16 cellular contexts compared by ENCODE assay signal in genomic region chr17:14845562-14846335, GRCh38.
DNase-seq lines count a peak whose midpoint lies in the region; ATAC-seq and TF ChIP-seq lines count a peak whose summit lies in the region.
"Had no signal": no experiment of that assay in that cellular context is flagged by ENCODE, and none has a peak within 500 bp of the region (broad histone marks: within the 10 kb centered on the region; RNA-seq: fewer than 3 reads in every experiment).

No MANE protein-coding gene starts in this region.

- H3K27me3 ChIP-seq in IMR-90 (ENCODE audit: control insufficient read depth, insufficient read depth, low read length) (no peaks in the 10 kb centered on the region), suprapubic skin (no peaks in the 10 kb centered on the region)
- H3K27me3 ChIP-seq: BLaER1 treated with 17β-estradiol and CSF1 and Interleukin-3, amounts not matched to agents 10 nM and 100 nM; colonic mucosa; thyroid gland had no signal

- H2BK15ac ChIP-seq in IMR-90 (ENCODE audit: low read depth, low read length), result peak overlapping the region; percentile 54; the same call in 2 of the 3 replicates

- TF ChIP-seq EP300 in suprapubic skin (IDR thresholded peaks at IDR 0.05), result no peak

- no peak overlapping the region for H4K5ac ChIP-seq in IMR-90 (ENCODE audit: low read depth, low read length)

- dilution Hi-C loops in IMR-90 (cut with HindIII; ENCODE audit: low sequenced_read_pairs, unreplicated experiment), result no loop called here

- H3K4me1 ChIP-seq in IMR-90 (ENCODE audit: control insufficient read depth, insufficient read depth, low read length) (peaks cover 5% of the 10 kb centered on the region), suprapubic skin (peaks cover 11% of the 10 kb centered on the region)
- H3K4me1 ChIP-seq: BLaER1 treated with 17β-estradiol and CSF1 and Interleukin-3, amounts not matched to agents 10 nM and 100 nM; colonic mucosa; thyroid gland had no signal

- in situ Hi-C loops in IMR-90 (cut with MboI; ENCODE audit: low sequenced_read_pairs), result loop anchor here (10.0 kb wide), 1 partner anchor 111 kb away; no protein-coding TSS in a partner anchor

- H3K79me1 ChIP-seq in IMR-90 (ENCODE audit: low read depth in 1 of 2, low read length in 2 of 2), result no peaks in the 10 kb centered on the region

- no peak overlapping the region for H2AK9ac ChIP-seq in IMR-90 (replicated peaks; ENCODE audit: low read depth, low read length, poor library complexity)

- peak overlapping the region; percentile 86 for H2BK20ac ChIP-seq in IMR-90 (ENCODE audit: low read depth, low read length)

- no peak overlapping the region for H3K9ac ChIP-seq in IMR-90 (ENCODE audit: low read depth, low read length)
- H3K9ac ChIP-seq: BLaER1 treated with 17β-estradiol and CSF1 and Interleukin-3, amounts not matched to agents 10 nM and 100 nM had no signal

- no peak overlapping the region for H3K18ac ChIP-seq in IMR-90 (ENCODE audit: low read depth, low read length)

- peak overlapping the region; percentile 25; the same call in 1 of the 2 replicates for H4K91ac ChIP-seq in IMR-90 (ENCODE audit: insufficient read depth, low read depth, low read length)

- H3K27ac ChIP-seq in IMR-90 (ENCODE audit: insufficient read depth, low read length) (no peak overlapping the region), suprapubic skin (peak overlapping the region; percentile 23)
- H3K27ac ChIP-seq: BLaER1 treated with 17β-estradiol and CSF1 and Interleukin-3, amounts not matched to agents 10 nM and 100 nM; colonic mucosa; thyroid gland had no signal

- no peak overlapping the region for H3K4me2 ChIP-seq in IMR-90 (ENCODE audit: low read depth, low read length)
- H3K4me2 ChIP-seq: BLaER1 treated with 17β-estradiol and CSF1 and Interleukin-3, amounts not matched to agents 10 nM and 100 nM had no signal

- TF ChIP-seq RAD21 in IMR-90 (IDR thresholded peaks at IDR 0.05; ENCODE audit: low read length), result no peak

- TF ChIP-seq POLR2A in IMR-90 (IDR thresholded peaks at IDR 0.05; ENCODE audit: low read depth, low read length) (no peak), suprapubic skin (IDR thresholded peaks at IDR 0.05) (no peak)

- WGBS in IMR-90 (ENCODE audit: extremely low coverage in 2 of 2, insufficient read length in 1 of 2), 2 experiments, result no CpG with 5 or more reads among the region's 8 CpGs
- WGBS in suprapubic skin, result 23% methylated on average over 8 of the region's 8 CpGs

- peak overlapping the region; percentile 40; the same call in 1 of the 2 replicates for H3K23ac ChIP-seq in IMR-90 (ENCODE audit: low read depth, low read length)

- no peak overlapping the region for H3K56ac ChIP-seq in IMR-90 (ENCODE audit: extremely low read depth, insufficient read depth, low read length)

- 0 out of 2 replicates have a peak overlapping the region, but pooled peaks have one; percentile 29 for H3K4ac ChIP-seq in IMR-90 (ENCODE audit: low read depth, low read length)

- H2BK120ac ChIP-seq in IMR-90 (ENCODE audit: low read depth, low read length), result peak overlapping the region; percentile 74

- DNase-seq in IMR-90 (peak; percentile 18), amniotic epithelial cell (ENCODE audit: low read depth) (peak; percentile 17), foreskin fibroblast (peak; percentile 37 to 56), suprapubic skin (ENCODE audit: low spot score in 2 of 2) (no peak), OCI-M1 (lab: John Stamatoyannopoulos, UW) (no peak)
- DNase-seq: activated CD4-positive, alpha-beta T cell treated with anti-CD3 and anti-CD28 coated beads for 4 hours; colonic mucosa; glutamatergic neuron; H7; naive thymus-derived CD8-positive, alpha-beta T cell; NCI-H2107; NCI-H526 treated with DMSO at 0.1 percent for 48 hours; thyroid gland had no signal

- no peak overlapping the region; a peak in 1 of 4 replicates for H4K8ac ChIP-seq in IMR-90 (ENCODE audit: low read depth in 2 of 2, low read length in 2 of 2)

- no peaks in the 10 kb centered on the region for H4K20me1 ChIP-seq in IMR-90 (ENCODE audit: insufficient read depth, low read length)
- H4K20me1 ChIP-seq: BLaER1 treated with 17β-estradiol and CSF1 and Interleukin-3, amounts not matched to agents 10 nM and 100 nM had no signal

- H3K14ac ChIP-seq in IMR-90 (replicated peaks; ENCODE audit: low read depth, low read length), result peak overlapping the region; percentile 49; the same call in 1 of the 2 replicates

- no peak overlapping the region for H2BK5ac ChIP-seq in IMR-90 (ENCODE audit: low read depth, low read length, poor library complexity, severe bottlenecking)

- H3K4me3 ChIP-seq in IMR-90 (ENCODE audit: insufficient read depth, low read depth, low read length), result no peak overlapping the region
- no peak overlapping the region for H3K4me3 ChIP-seq in foreskin fibroblast (ENCODE audit: low read depth in 1 of 2, low read length in 2 of 2)
- no peak overlapping the region for H3K4me3 ChIP-seq in suprapubic skin
- H3K4me3 ChIP-seq: BLaER1 treated with 17β-estradiol and CSF1 and Interleukin-3, amounts not matched to agents 10 nM and 100 nM; colonic mucosa; thyroid gland had no signal

- TF ChIP-seq CTCF in IMR-90 (conservative IDR thresholded peaks at IDR 0.05; ENCODE audit: low read depth, low read length), result no peak
- TF ChIP-seq CTCF in foreskin fibroblast (IDR thresholded peaks at IDR 0.05; ENCODE audit: low read depth, low read length), result no peak
- TF ChIP-seq CTCF in suprapubic skin (IDR thresholded peaks at IDR 0.05), result no peak

- no TSS peak for BruUV-seq in IMR-90 (replicated peaks; lab: Mats Ljungman, UMichigan)

- H3K36me3 ChIP-seq in IMR-90 (ENCODE audit: control insufficient read depth, insufficient read depth, low read length) (no peaks in the 10 kb centered on the region), suprapubic skin (no peaks in the 10 kb centered on the region)
- H3K36me3 ChIP-seq: BLaER1 treated with 17β-estradiol and CSF1 and Interleukin-3, amounts not matched to agents 10 nM and 100 nM; colonic mucosa; thyroid gland had no signal

- CTCF ChIA-PET in IMR-90 (lab: Yijun Ruan, JAX), result no interaction called here

- ATAC-seq in IMR-90 (ENCODE audit: low read depth) (peak; percentile 69), GM19324 (IDR thresholded peaks at IDR 0.05; ENCODE audit: low FRiP score, unreplicated experiment) (no peak), GM21360 (IDR thresholded peaks at IDR 0.05; ENCODE audit: unreplicated experiment) (no peak)
- ATAC-seq: naive thymus-derived CD8-positive, alpha-beta T cell had no signal

- intact Hi-C loops in IMR-90 (cut with micrococcal nuclease), result no loop called here

- POLR2A ChIA-PET in IMR-90 (lab: Charles Lee; ENCODE audit: unreplicated experiment), result no interaction called here

- peak overlapping the region; percentile 26 for H2AFZ ChIP-seq in IMR-90 (replicated peaks; ENCODE audit: low read length, poor library complexity)

- H3K9me1 ChIP-seq in IMR-90 (ENCODE audit: insufficient read depth, low read length), result peaks cover 5% of the 10 kb centered on the region; the same call in 1 of the 2 replicates

- H3K9me3 ChIP-seq in IMR-90 (ENCODE audit: control insufficient read depth, insufficient read depth, low read length), result no peaks in the 10 kb centered on the region
- H3K9me3 ChIP-seq in suprapubic skin, result no peaks in the 10 kb centered on the region
- H3K9me3 ChIP-seq: colonic mucosa, thyroid gland had no signal

- H2AK5ac ChIP-seq in IMR-90 (ENCODE audit: low read depth, low read length), result no peak overlapping the region

TF ChIP-seq in IMR-90, 13 proteins besides CTCF, POLR2A, EP300 and RAD21:
- TF ChIP-seq FOS (IDR thresholded peaks at IDR 0.05; ENCODE audit: low read depth, low read length), result no peak
- TF ChIP-seq MXI1 (IDR thresholded peaks at IDR 0.05; ENCODE audit: borderline replicate concordance, low read depth, low read length), result no peak
- TF ChIP-seq CHD1 (IDR thresholded peaks at IDR 0.05; ENCODE audit: low read depth, low read length), result no peak
- no peak for TF ChIP-seq RCOR1 (IDR thresholded peaks at IDR 0.05; ENCODE audit: insufficient replicate concordance, low read length)
- no peak for TF ChIP-seq CEBPB (IDR thresholded peaks at IDR 0.05; ENCODE audit: low read depth, low read length)
- no peak for TF ChIP-seq NFE2L2 (IDR thresholded peaks at IDR 0.05; ENCODE audit: low read depth, low read length)
- TF ChIP-seq MAZ (IDR thresholded peaks at IDR 0.05; ENCODE audit: borderline replicate concordance, low read depth, low read length), result no peak
- TF ChIP-seq, protein P1, sequence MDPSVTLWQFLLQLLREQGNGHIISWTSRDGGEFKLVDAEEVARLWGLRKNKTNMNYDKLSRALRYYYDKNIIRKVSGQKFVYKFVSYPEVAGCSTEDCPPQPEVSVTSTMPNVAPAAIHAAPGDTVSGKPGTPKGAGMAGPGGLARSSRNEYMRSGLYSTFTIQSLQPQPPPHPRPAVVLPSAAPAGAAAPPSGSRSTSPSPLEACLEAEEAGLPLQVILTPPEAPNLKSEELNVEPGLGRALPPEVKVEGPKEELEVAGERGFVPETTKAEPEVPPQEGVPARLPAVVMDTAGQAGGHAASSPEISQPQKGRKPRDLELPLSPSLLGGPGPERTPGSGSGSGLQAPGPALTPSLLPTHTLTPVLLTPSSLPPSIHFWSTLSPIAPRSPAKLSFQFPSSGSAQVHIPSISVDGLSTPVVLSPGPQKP (IDR thresholded peaks at IDR 0.05; ENCODE audit: borderline replicate concordance, low read depth, low read length), result no peak
- TF ChIP-seq MAFK (IDR thresholded peaks at IDR 0.05; ENCODE audit: low read depth, low read length), result no peak
- TF ChIP-seq RFX5 (IDR thresholded peaks at IDR 0.05; ENCODE audit: low read depth, low read length), result no peak
- TF ChIP-seq, protein P2, sequence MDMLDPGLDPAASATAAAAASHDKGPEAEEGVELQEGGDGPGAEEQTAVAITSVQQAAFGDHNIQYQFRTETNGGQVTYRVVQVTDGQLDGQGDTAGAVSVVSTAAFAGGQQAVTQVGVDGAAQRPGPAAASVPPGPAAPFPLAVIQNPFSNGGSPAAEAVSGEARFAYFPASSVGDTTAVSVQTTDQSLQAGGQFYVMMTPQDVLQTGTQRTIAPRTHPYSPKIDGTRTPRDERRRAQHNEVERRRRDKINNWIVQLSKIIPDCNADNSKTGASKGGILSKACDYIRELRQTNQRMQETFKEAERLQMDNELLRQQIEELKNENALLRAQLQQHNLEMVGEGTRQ (IDR thresholded peaks at IDR 0.05; ENCODE audit: low read depth, low read length), result no peak
- TF ChIP-seq SMC3 (IDR thresholded peaks at IDR 0.05; ENCODE audit: low read depth, low read length), result no peak

Comparison
In these comparisons a context has a peak if more than half of its experiments do, and no peak if none do; other contexts are left out.
1. DNase-seq: peak in IMR-90 (single experiment), amniotic epithelial cell (single experiment) and foreskin fibroblast (2 of 2); none in suprapubic skin (0 of 2) and OCI-M1 (single experiment).